Comparison of ENCODE assay signal across 32 cellular contexts in genomic region chr4:15294832-15295231, GRCh38.
"Had no signal": no experiment of that assay in that cellular context is flagged by ENCODE, and none has a peak within 500 bp of the region (broad histone marks: within the 10 kb centered on the region; RNA-seq: fewer than 3 reads in every experiment).

No MANE protein-coding gene starts in this region.

- H3K4me3 ChIP-seq: SJCRH30 had no signal

- ATAC-seq: activated CD8-positive, alpha-beta memory T cell treated with anti-CD3 and anti-CD28 coated beads, Interleukin-2, amount 10 ng/mL, durations not matched to agents 7 days and 5 days had no signal

- H3K4me1 ChIP-seq: SJCRH30 had no signal

- H3K36me3 ChIP-seq: brain microvascular endothelial cell, SJCRH30 had no signal

- DNase-seq: activated CD4-positive, alpha-beta memory T cell treated with anti-CD3 and anti-CD28 coated beads, Interleukin-2, amount 10 ng/mL, durations not matched to agents 7 days and 5 days; activated CD4-positive, alpha-beta T cell treated with anti-CD3 and anti-CD28 coated beads for 1 hour; activated CD4-positive, alpha-beta T cell treated with anti-CD3 and anti-CD28 coated beads for 48 hours; activated CD4-positive, CD25-positive, alpha-beta regulatory T cell; activated CD8-positive, alpha-beta memory T cell treated with anti-CD3 and anti-CD28 coated beads for 24 hours; activated CD8-positive, alpha-beta memory T cell treated with anti-CD3 and anti-CD28 coated beads, Interleukin-2, amount 10 ng/mL, durations not matched to agents 7 days and 5 days; activated CD8-positive, alpha-beta memory T cell treated with anti-CD3 and anti-CD28 coated beads, Interleukin-2, amount 50 U/mL, for 48 hours; activated effector memory CD4-positive, alpha-beta T cell treated with Interleukin-2 at 50 U/mL for 16 hours; activated naive CD4-positive, alpha-beta T cell; activated naive CD4-positive, alpha-beta T cell treated with anti-CD3 and anti-CD28 coated beads, Interleukin-2, amount 50 U/mL, for 16 hours; activated naive CD8-positive, alpha-beta T cell treated with anti-CD3 and anti-CD28 coated beads for 36 hours; activated T-cell treated with anti-CD3 and anti-CD28 coated beads, Interleukin-2, amount 50 U/mL, for 48 hours; amniotic stem cell; aorta; brain microvascular endothelial cell; central memory CD4-positive, alpha-beta T cell; NCI-H1092 treated with DMSO at 0.1 percent for 48 hours; NCI-H1417 treated with DMSO at 0.1 percent for 48 hours; NCI-H187 treated with DMSO at 0.1 percent for 48 hours; NCI-H2081; NCI-H345; NCI-H526 treated with DMSO at 0.1 percent for 48 hours; NCI-H774; OCI-M1; SHP77; SJCRH30; SW 1271; T-helper 1 cell; T-helper 2 cell; T-helper 9 cell had no signal

- H3K9ac ChIP-seq: KMS-11 had no signal

- H3K9me3 ChIP-seq: SJCRH30 had no signal

- H3K27ac ChIP-seq: brain microvascular endothelial cell, KMS-11, SJCRH30, VCaP had no signal

- H3K27me3 ChIP-seq: brain microvascular endothelial cell had no signal
